In genomic region chr1:70355111-70355407, GRCh38 we compare ENCODE assay signal across 8 cellular contexts. TPM values are rescaled to one million over a fixed set of nuclear protein-coding genes. Genes with fewer than 3 reads are reported as not detected.
A peak's percentile ranks its signal among the peaks of the same experiment; 100 is the strongest.
DNase-seq lines count a peak whose midpoint lies in the region; ATAC-seq and TF ChIP-seq lines count a peak whose summit lies in the region.

No MANE protein-coding gene starts in this region.

- 44 to 57% methylated on average over 6 of the region's 6 CpGs for WGBS in body of pancreas, 2 donors
- 64 to 71% methylated on average over 6 of the region's 6 CpGs for WGBS in lung, 2 donors
- WGBS in transverse colon (ENCODE audit: low coverage in 1 of 2), 2 donors = 62 to 84% methylated on average over 5 to 6 of the region's 6 CpGs

- intact Hi-C loops in body of pancreas (cut with DNase I) = no loop called here
- intact Hi-C loops in transverse colon (cut with DNase I; ENCODE audit: low total_unique reads) = no loop called here
- intact Hi-C loops in left colon (cut with DNase I, micrococcal nuclease) = no loop called here

- peak overlapping the region; percentile 83 for H3K4me3 Mint-ChIP-seq in activated naive CD4-positive, alpha-beta T cell treated with anti-CD3 and anti-CD28 coated beads, Interleukin-2, amount 10 ng/mL, durations not matched to agents 7 days and 5 days

- no peaks in the 10 kb centered on the region for H3K27me3 Mint-ChIP-seq in activated naive CD4-positive, alpha-beta T cell treated with anti-CD3 and anti-CD28 coated beads, Interleukin-2, amount 10 ng/mL, durations not matched to agents 7 days and 5 days

- TF ChIP-seq CTCF in body of pancreas (IDR thresholded peaks at IDR 0.05) = no peak
- no peak for TF ChIP-seq CTCF in lung (IDR thresholded peaks at IDR 0.05; ENCODE audit: control extremely low read depth, extremely low read depth)
- no peak for TF ChIP-seq CTCF in transverse colon (IDR thresholded peaks at IDR 0.05)

- DNase-seq in activated naive CD4-positive, alpha-beta T cell treated with anti-CD3 and anti-CD28 coated beads, Interleukin-2, amount 10 ng/mL, durations not matched to agents 7 days and 5 days = no peak
- DNase-seq in activated naive CD4-positive, alpha-beta T cell (lab: John Stamatoyannopoulos, UW) = no peak
- no peak for DNase-seq in body of pancreas
- no peak for DNase-seq in lung (ENCODE audit: low spot score)
- no peak for DNase-seq in transverse colon
- no peak for DNase-seq in left colon

- in situ Hi-C loops in transverse colon (cut with MboI; ENCODE audit: low pct_ligation_motif_present in 1 of 4, low pct_unique_long_range_greater_than_20kb in 1 of 4, low sequenced_read_pairs in 3 of 4) = loop anchor here in 1 of 4 donors (10.0 kb wide), 1 partner anchor 60 kb away; the partner anchor contains the start of gene CTH

- H3K4me1 Mint-ChIP-seq in activated naive CD4-positive, alpha-beta T cell treated with anti-CD3 and anti-CD28 coated beads, Interleukin-2, amount 10 ng/mL, durations not matched to agents 7 days and 5 days = peaks cover 41% of the 10 kb centered on the region

- ATAC-seq in body of pancreas (no peak), lung (ENCODE audit: insufficient read depth, low FRiP score) (no peak), left colon (no peak), GM21717 (IDR thresholded peaks at IDR 0.05; ENCODE audit: unreplicated experiment) (no peak), GM21619 (IDR thresholded peaks at IDR 0.05; ENCODE audit: unreplicated experiment) (no peak)

- H3K27ac ChIP-seq in body of pancreas = peak overlapping the region; percentile 74 to 95 (median 90)
- peak overlapping the region; percentile 81 to 98 for H3K27ac ChIP-seq in lung (ENCODE audit: low read depth in 1 of 2, low read length in 1 of 2)
- peak overlapping the region; percentile 94 to 97 (median 95) for H3K27ac ChIP-seq in transverse colon

- CTCF ChIA-PET in activated naive CD4-positive, alpha-beta T cell treated with anti-CD3 and anti-CD28 coated beads, Interleukin-2, amount 10 ng/mL, durations not matched to agents 7 days and 5 days (lab: Charles Lee) = no interaction called here

- H3K36me3 ChIP-seq in body of pancreas (replicated peaks in 1 of 2; ENCODE audit: insufficient read depth in 1 of 2, low read depth in 2 of 2) (no peaks in the 10 kb centered on the region), lung (ENCODE audit: control insufficient read depth in 2 of 2, insufficient read depth in 2 of 2, low read length in 2 of 2) (no peaks in the 10 kb centered on the region), transverse colon (no peaks in the 10 kb centered on the region)

- peaks cover 18% of the 10 kb centered on the region for H3K36me3 Mint-ChIP-seq in activated naive CD4-positive, alpha-beta T cell treated with anti-CD3 and anti-CD28 coated beads, Interleukin-2, amount 10 ng/mL, durations not matched to agents 7 days and 5 days

- H3K27ac Mint-ChIP-seq in activated naive CD4-positive, alpha-beta T cell treated with anti-CD3 and anti-CD28 coated beads, Interleukin-2, amount 10 ng/mL, durations not matched to agents 7 days and 5 days = peak overlapping the region; percentile 98

- no peak for TF ChIP-seq EP300 in transverse colon (IDR thresholded peaks at IDR 0.05; ENCODE audit: low read depth)

- H3K9me3 ChIP-seq in body of pancreas (no peaks in the 10 kb centered on the region), lung (ENCODE audit: control insufficient read depth in 2 of 2, insufficient read depth in 1 of 2, low read length in 1 of 2) (no peaks in the 10 kb centered on the region), transverse colon (no peaks in the 10 kb centered on the region)

- H3K4me3 ChIP-seq in body of pancreas (peak overlapping the region; percentile 94 to 96), lung (peak overlapping the region; percentile 87), transverse colon (peak overlapping the region; percentile 72 to 97 (median 83))

- no peaks in the 10 kb centered on the region for H3K9me3 Mint-ChIP-seq in activated naive CD4-positive, alpha-beta T cell treated with anti-CD3 and anti-CD28 coated beads, Interleukin-2, amount 10 ng/mL, durations not matched to agents 7 days and 5 days

- no peaks in the 10 kb centered on the region for H3K27me3 ChIP-seq in body of pancreas
- H3K27me3 ChIP-seq in lung (ENCODE audit: control insufficient read depth, insufficient read depth) = no peaks in the 10 kb centered on the region
- H3K27me3 ChIP-seq in transverse colon = no peaks in the 10 kb centered on the region

- no peak for TF ChIP-seq POLR2A in body of pancreas (IDR thresholded peaks at IDR 0.05)
- no peak for TF ChIP-seq POLR2A in transverse colon (IDR thresholded peaks at IDR 0.05)

- peaks cover 30% of the 10 kb centered on the region for H3K4me1 ChIP-seq in body of pancreas
- H3K4me1 ChIP-seq in lung (ENCODE audit: control insufficient read depth in 2 of 2, insufficient read depth in 2 of 2, low read length in 2 of 2) = peaks cover 2 to 5% of the 10 kb centered on the region in 2 donors
- H3K4me1 ChIP-seq in transverse colon = peaks cover 12 to 46% (median 17%) of the 10 kb centered on the region in 4 donors

RNA-seq across cellular contexts. Expression of gene ANKRD13C, which starts 0.5 kb away (rescaled TPM):
- total RNA-seq in body of pancreas (10 to 100 TPM; 13.7 to 21.8 TPM), lung (10 to 100 TPM; 18.0 to 52.8 TPM), transverse colon (10 to 100 TPM; 10.7 to 35.5 (median 27.1) TPM), left colon (10 to 100 TPM; 23.2 to 23.6 TPM)
- polyA plus RNA-seq in lung = 1 to 10 TPM; 8.7 to 9.5 TPM

RNA-seq across cellular contexts. Expression of gene CTH, which starts 56.0 kb away (rescaled TPM):
- total RNA-seq in body of pancreas (1 to 10 TPM; 5.9 to 7.3 TPM), lung (1 to 10 TPM; 5.5 to 8.6 TPM), transverse colon (1 to 10 TPM in 3 of 4 donors, not detected in 1; 1.9 to 8.6 (median 3.4) TPM), left colon (1 to 10 TPM; 6.4 to 9.1 TPM)
- 1 to 10 TPM; 4.3 to 6.2 TPM for polyA plus RNA-seq in lung
